In the genomic region with DNA sequence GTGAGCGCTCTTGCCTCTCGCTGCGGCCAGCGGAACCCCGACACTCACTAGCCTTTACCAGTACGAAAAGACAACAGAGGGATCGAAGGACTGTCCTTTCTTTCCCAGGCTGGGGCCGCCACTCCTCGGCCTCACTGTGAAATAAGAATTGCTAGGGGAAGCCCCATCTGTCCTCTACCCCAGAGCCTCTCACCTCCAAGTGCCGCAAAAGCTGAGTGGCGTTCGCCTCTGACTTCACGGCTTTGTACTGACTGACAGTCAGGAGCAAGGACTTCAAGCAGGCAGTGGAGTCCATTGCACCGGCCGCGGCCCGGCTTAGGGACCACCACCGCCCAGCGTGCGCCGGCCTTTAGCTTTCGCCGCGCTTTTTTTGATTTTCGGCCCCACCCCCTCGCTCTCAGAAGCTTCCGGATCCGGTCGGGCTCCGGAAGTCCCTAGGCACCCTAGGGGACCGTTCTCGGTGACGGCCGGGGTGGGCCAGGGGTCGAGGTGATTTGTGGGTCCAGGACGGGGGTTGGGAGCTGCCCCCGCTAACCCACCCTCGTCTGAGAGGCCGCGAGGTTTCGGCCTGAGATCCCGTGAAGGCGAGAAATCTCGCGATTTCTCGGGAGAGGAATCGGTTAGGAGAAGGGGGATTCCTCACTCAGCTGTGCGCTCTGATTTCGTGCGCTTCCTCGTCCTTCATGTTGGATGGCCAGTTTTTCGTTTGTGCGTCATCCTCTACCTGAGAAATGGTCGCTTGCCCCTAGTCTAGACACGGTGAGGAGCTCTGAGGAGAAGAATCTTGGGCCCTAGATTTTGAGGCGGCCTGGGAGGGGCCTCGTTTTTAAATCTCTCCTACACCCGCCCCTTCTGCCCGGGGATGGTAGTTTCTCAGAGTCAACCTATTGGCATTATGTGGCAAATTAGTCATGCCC, we compare ENCODE assay signal across 8 cellular contexts. TPM values are rescaled to one million over a fixed set of nuclear protein-coding genes. Genes with fewer than 3 reads are reported as not detected.
DNase-seq lines count a peak whose midpoint lies in the region; ATAC-seq and TF ChIP-seq lines count a peak whose summit lies in the region.

A gene (minus strand): TSS at position 358 of the 917 bp plus-strand sequence. CDS start 63 bp downstream, at position 295.
A gene with protein sequence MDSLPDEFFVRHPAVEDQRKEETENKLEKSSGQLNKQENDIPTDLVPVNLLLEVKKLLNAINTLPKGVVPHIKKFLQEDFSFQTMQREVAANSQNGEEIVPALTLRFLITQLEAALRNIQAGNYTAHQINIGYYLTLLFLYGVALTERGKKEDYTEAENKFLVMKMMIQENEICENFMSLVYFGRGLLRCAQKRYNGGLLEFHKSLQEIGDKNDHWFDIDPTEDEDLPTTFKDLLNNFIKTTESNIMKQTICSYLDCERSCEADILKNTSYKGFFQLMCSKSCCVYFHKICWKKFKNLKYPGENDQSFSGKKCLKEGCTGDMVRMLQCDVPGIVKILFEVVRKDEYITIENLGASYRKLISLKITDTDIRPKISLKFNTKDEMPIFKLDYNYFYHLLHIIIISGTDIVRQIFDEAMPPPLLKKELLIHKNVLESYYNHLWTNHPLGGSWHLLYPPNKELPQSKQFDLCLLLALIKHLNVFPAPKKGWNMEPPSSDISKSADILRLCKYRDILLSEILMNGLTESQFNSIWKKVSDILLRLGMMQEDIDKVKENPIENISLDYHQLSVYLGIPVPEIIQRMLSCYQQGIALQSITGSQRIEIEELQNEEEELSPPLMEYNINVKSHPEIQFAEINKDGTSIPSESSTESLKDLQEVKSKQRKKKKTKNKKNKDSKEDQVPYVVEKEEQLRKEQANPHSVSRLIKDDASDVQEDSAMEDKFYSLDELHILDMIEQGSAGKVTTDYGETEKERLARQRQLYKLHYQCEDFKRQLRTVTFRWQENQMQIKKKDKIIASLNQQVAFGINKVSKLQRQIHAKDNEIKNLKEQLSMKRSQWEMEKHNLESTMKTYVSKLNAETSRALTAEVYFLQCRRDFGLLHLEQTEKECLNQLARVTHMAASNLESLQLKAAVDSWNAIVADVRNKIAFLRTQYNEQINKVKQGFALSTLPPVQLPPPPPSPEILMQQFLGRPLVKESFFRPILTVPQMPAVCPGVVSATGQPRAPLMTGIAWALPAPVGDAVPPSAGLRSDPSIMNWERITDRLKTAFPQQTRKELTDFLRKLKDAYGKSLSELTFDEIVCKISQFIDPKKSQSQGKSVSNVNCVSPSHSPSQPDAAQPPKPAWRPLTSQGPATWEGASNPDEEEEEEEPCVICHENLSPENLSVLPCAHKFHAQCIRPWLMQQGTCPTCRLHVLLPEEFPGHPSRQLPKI (plus strand): TSS at position 642 of the 917 bp plus-strand sequence. CDS start 15,685 bp downstream, outside the sequence.

- peaks cover 6% of the 10 kb centered on the region for H3K36me3 Mint-ChIP-seq in type B pancreatic cell

- peaks cover 2 to 30% (median 18%) of the 10 kb centered on the region in 9 donors for H3K4me1 ChIP-seq in heart right ventricle

- peaks cover 0 to 7% (median 0%) of the 10 kb centered on the region in 9 donors for H3K36me3 ChIP-seq in heart right ventricle

- H3K9me3 Mint-ChIP-seq in type B pancreatic cell: no peaks in the 10 kb centered on the region

- peak within 1 kb of the TSS; percentile 83 to 98 (median 90) for H3K27ac ChIP-seq in heart right ventricle

- TF ChIP-seq POLR2A in GM15510 (IDR thresholded peaks at IDR 0.05; ENCODE audit: borderline replicate concordance, extremely low read depth, insufficient read length): peak; percentile 76

- no peaks in the 10 kb centered on the region for H3K27me3 ChIP-seq in heart right ventricle

- ATAC-seq in HG02884 (IDR thresholded peaks at IDR 0.05; ENCODE audit: unreplicated experiment) (peak; percentile 82), heart right ventricle (peak; percentile 96 to 99 (median 98))

- TF ChIP-seq CTCF in heart right ventricle (IDR thresholded peaks at IDR 0.05): peak in 1 of 9 donors; percentile 11
- TF ChIP-seq CTCF in type B pancreatic cell (conservative IDR thresholded peaks at IDR 0.05): peak; percentile 38

- peak within 1 kb of the TSS; percentile 55 to 86 (median 74) for H3K4me3 ChIP-seq in heart right ventricle

- no peaks in the 10 kb centered on the region for H3K9me3 ChIP-seq in heart right ventricle

- peaks cover 19% of the 10 kb centered on the region for H3K4me1 Mint-ChIP-seq in type B pancreatic cell (ENCODE audit: unreplicated experiment)

- H3K27me3 Mint-ChIP-seq in type B pancreatic cell: no peaks in the 10 kb centered on the region

- H3K27ac Mint-ChIP-seq in type B pancreatic cell: peak within 1 kb of the TSS; percentile 99

- peak within 1 kb of the TSS; percentile 99 for H3K4me3 Mint-ChIP-seq in type B pancreatic cell

- DNase-seq in NCI-H146 treated with DMSO at 0.1 percent for 48 hours (lab: John Stamatoyannopoulos, UW; ENCODE audit: unreplicated experiment) (peak; percentile 94), T-helper 1 cell (peak; percentile 66 to 91 (median 76)), amniotic epithelial cell (ENCODE audit: low read depth) (peak; percentile 89), heart right ventricle (peak; percentile 84 to 88), pons (ENCODE audit: low spot score) (peak; percentile 76), type B pancreatic cell (ENCODE audit: extremely low spot score, unreplicated experiment) (peak; percentile 95)

- intact Hi-C loops in heart right ventricle (cut with DNase I): no loop called here

- WGBS in heart right ventricle, 2 donors: 0 to 1% methylated on average over 59 of the region's 59 CpGs

RNA-seq across cellular contexts. Expression of the first gene that starts in this region (rescaled TPM):
- total RNA-seq in heart right ventricle (1 to 10 TPM; 1.4 to 3.3 (median 1.9) TPM), type B pancreatic cell (ENCODE audit: low replicate concordance) (7.0 and 29.0 TPM in 2 replicates)
- under 1 TPM; 0.59 to 0.62 TPM for polyA plus RNA-seq in heart right ventricle

RNA-seq across cellular contexts. Expression of the second gene that starts in this region (rescaled TPM):
- total RNA-seq in heart right ventricle (10 to 100 TPM; 14.7 to 29.0 (median 19.5) TPM), type B pancreatic cell (ENCODE audit: low replicate concordance) (14.0 and 22.9 TPM in 2 replicates)
- 1 to 10 TPM; 3.0 to 6.4 TPM for polyA plus RNA-seq in heart right ventricle

Comparison
In these comparisons a context has a peak if more than half of its experiments do, and no peak if none do; other contexts are left out.
1. Peak in every context shown above with its lines: DNase-seq, ATAC-seq, H3K4me3 ChIP-seq and H3K27ac ChIP-seq.